ENCODE assay signal across 27 cellular contexts in the genomic region with DNA sequence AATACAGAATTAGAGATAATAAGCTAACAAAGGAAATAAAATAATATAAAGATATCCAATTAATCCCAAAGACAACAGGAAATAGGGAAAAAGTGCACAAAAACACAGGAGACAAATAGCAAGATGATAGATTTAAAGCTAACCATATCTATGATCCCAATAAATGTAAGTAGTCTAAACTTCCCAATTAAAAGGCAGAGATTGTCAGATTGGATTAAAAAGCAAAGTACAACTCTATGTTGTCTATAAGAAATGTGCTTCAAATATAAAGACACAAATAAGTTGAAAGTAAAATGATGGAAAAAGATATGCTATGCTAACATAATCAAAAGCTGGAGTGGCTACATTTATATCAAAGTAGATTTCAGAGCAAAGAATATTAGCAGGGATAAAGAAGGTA.
"Had no signal": no experiment of that assay in that cellular context is flagged by ENCODE, and none has a peak within 500 bp of the region (broad histone marks: within the 10 kb centered on the region; RNA-seq: fewer than 3 reads in every experiment).

No MANE protein-coding gene starts in this region.

- ATAC-seq: effector memory CD8-positive, alpha-beta T cell; esophagus mucosa; foreskin keratinocyte; gastrocnemius medialis; gastroesophageal sphincter; heart left ventricle; heart right ventricle had no signal

- FAIRE-seq: colon, endometrium, endothelial cell of umbilical vein, frontal cortex had no signal

- H3K27ac ChIP-seq: colonic mucosa, coronary artery, dorsolateral prefrontal cortex, epithelial cell of prostate, esophagus muscularis mucosa, esophagus squamous epithelium, foreskin keratinocyte, gastrocnemius medialis, gastroesophageal sphincter, heart left ventricle, heart right ventricle had no signal

- H3K36me3 ChIP-seq: colonic mucosa, esophagus muscularis mucosa, esophagus squamous epithelium, gastrocnemius medialis, gastroesophageal sphincter, heart left ventricle, heart right ventricle had no signal

- DNase-seq: colonic mucosa; cortex of kidney; dermis blood vessel endothelial cell; dorsolateral prefrontal cortex; effector CD4-positive, alpha-beta T cell; effector CD8-positive, alpha-beta T cell; effector memory CD4-positive, alpha-beta T cell; effector memory CD8-positive, alpha-beta T cell; endodermal cell; erythroblast; esophagus squamous epithelium; foreskin fibroblast; foreskin keratinocyte; foreskin melanocyte; gastrocnemius medialis; glutamatergic neuron; heart left ventricle; heart right ventricle had no signal

- H3K9me3 ChIP-seq: colonic mucosa had no signal

- H3K4me1 ChIP-seq: colonic mucosa, esophagus muscularis mucosa, esophagus squamous epithelium, foreskin keratinocyte, gastrocnemius medialis, gastroesophageal sphincter, heart left ventricle, heart right ventricle had no signal

- H3K27me3 ChIP-seq: colonic mucosa, gastrocnemius medialis had no signal

- H3K4me3 ChIP-seq: colonic mucosa, coronary artery, dorsolateral prefrontal cortex, esophagus muscularis mucosa, esophagus squamous epithelium, gastrocnemius medialis, gastroesophageal sphincter, heart left ventricle, heart right ventricle had no signal
